Comparison of ENCODE assay signal across 16 cellular contexts in genomic region chr20:51811514-51811913, GRCh38. TPM values are rescaled to one million over a fixed set of nuclear protein-coding genes. Genes with fewer than 3 reads are reported as not detected.
"Had no signal": no experiment of that assay in that cellular context is flagged by ENCODE, and none has a peak within 500 bp of the region (broad histone marks: within the 10 kb centered on the region; RNA-seq: fewer than 3 reads in every experiment).

No MANE protein-coding gene starts in this region.

- H3K27me3 ChIP-seq: gastrocnemius medialis, heart left ventricle, sigmoid colon, upper lobe of right lung had no signal

- H3K4me3 Mint-ChIP-seq: activated CD4-positive, alpha-beta T cell treated with anti-CD3 and anti-CD28 coated beads for 36 hours; activated naive CD8-positive, alpha-beta T cell; naive thymus-derived CD4-positive, alpha-beta T cell; stimulated activated naive B cell treated with anti-CD40 and anti-IgM and Interleukin-4, amounts not matched to agents 10 μg/mL and 1 μg/mL and 100 μg/mL, for 72 hours; T-helper 2 cell treated with Interferon-gamma antibody and Interleukin-4, amounts not matched to agents 5 μg/mL and 100 μg/mL, for 36 hours had no signal

- FAIRE-seq: bronchial epithelial cell, TTC549 had no signal

- H3K9me3 Mint-ChIP-seq: stimulated activated naive B cell treated with anti-CD40 and anti-IgM and Interleukin-4, amounts not matched to agents 10 μg/mL and 1 μg/mL and 100 μg/mL, for 72 hours; T-helper 2 cell treated with Interferon-gamma antibody and Interleukin-4, amounts not matched to agents 5 μg/mL and 100 μg/mL, for 36 hours had no signal

- ATAC-seq: activated CD4-positive, alpha-beta T cell treated with anti-CD3 and anti-CD28 coated beads for 36 hours; gastrocnemius medialis; heart left ventricle; naive thymus-derived CD4-positive, alpha-beta T cell; stimulated activated naive B cell treated with anti-CD40 and anti-IgM and Interleukin-4, amounts not matched to agents 10 μg/mL and 1 μg/mL and 100 μg/mL, for 72 hours; upper lobe of right lung had no signal

- DNase-seq: activated CD4-positive, alpha-beta T cell treated with anti-CD3 and anti-CD28 coated beads for 36 hours; activated CD4-positive, alpha-beta T cell treated with anti-CD3 and anti-CD28 coated beads, Interleukin-2, amount 50 U/mL, for 48 hours; cerebellar nuclear complex; cortex of kidney; gastrocnemius medialis; heart left ventricle; naive thymus-derived CD4-positive, alpha-beta T cell; sigmoid colon; stimulated activated naive B cell treated with anti-CD40 and anti-IgM and Interleukin-4, amounts not matched to agents 10 μg/mL and 1 μg/mL and 100 μg/mL, for 72 hours; upper lobe of right lung had no signal

- H3K9me3 ChIP-seq: gastrocnemius medialis, heart left ventricle, sigmoid colon, thoracic aorta, upper lobe of right lung had no signal

- H3K36me3 Mint-ChIP-seq: activated naive CD8-positive, alpha-beta T cell; naive thymus-derived CD4-positive, alpha-beta T cell; stimulated activated naive B cell treated with anti-CD40 and anti-IgM and Interleukin-4, amounts not matched to agents 10 μg/mL and 1 μg/mL and 100 μg/mL, for 72 hours had no signal

- H3K27ac Mint-ChIP-seq: activated CD4-positive, alpha-beta T cell treated with anti-CD3 and anti-CD28 coated beads for 36 hours; activated naive CD8-positive, alpha-beta T cell; naive thymus-derived CD4-positive, alpha-beta T cell; stimulated activated naive B cell treated with anti-CD40 and anti-IgM and Interleukin-4, amounts not matched to agents 10 μg/mL and 1 μg/mL and 100 μg/mL, for 72 hours; T-helper 2 cell treated with Interferon-gamma antibody and Interleukin-4, amounts not matched to agents 5 μg/mL and 100 μg/mL, for 36 hours had no signal

- H2AFZ ChIP-seq: parathyroid adenoma had no signal

- H3K4me3 ChIP-seq: gastrocnemius medialis, heart left ventricle, sigmoid colon, thoracic aorta, upper lobe of right lung had no signal

- H3K4me1 Mint-ChIP-seq: activated CD4-positive, alpha-beta T cell treated with anti-CD3 and anti-CD28 coated beads for 36 hours; stimulated activated naive B cell treated with anti-CD40 and anti-IgM and Interleukin-4, amounts not matched to agents 10 μg/mL and 1 μg/mL and 100 μg/mL, for 72 hours had no signal

- H3K9ac ChIP-seq: parathyroid adenoma had no signal

- H3K4me1 ChIP-seq: gastrocnemius medialis, heart left ventricle, parathyroid adenoma, sigmoid colon, upper lobe of right lung had no signal

- H3K36me3 ChIP-seq: gastrocnemius medialis, heart left ventricle, sigmoid colon, thoracic aorta, upper lobe of right lung had no signal

- H3K27ac ChIP-seq: gastrocnemius medialis, heart left ventricle, parathyroid adenoma, sigmoid colon, thoracic aorta, upper lobe of right lung had no signal

RNA-seq across cellular contexts. Expression of gene SALL4, which starts 9.2 kb away (rescaled TPM):
- total RNA-seq: gastrocnemius medialis, thoracic aorta had no signal
- polyA plus RNA-seq: naive thymus-derived CD4-positive, alpha-beta T cell had no signal

RNA-seq across cellular contexts. Expression of gene ATP9A, which starts 43.3 kb away (rescaled TPM):
- polyA plus RNA-seq: naive thymus-derived CD4-positive, alpha-beta T cell had no signal
